ENCODE assay signal across 1 cellular context in genomic region chr3:42666022-42666421, GRCh38.
TF ChIP-seq lines count a peak whose summit lies in the region.

No MANE protein-coding gene starts in this region.

TF ChIP-seq in SK-N-SH, 30 proteins besides CTCF, POLR2A, EP300 and RAD21 (continued from another document):
- TF ChIP-seq ZBTB33 (IDR thresholded peaks at IDR 0.05; ENCODE audit: borderline replicate concordance, low read depth) (no peak), CHD2 (IDR thresholded peaks at IDR 0.05; ENCODE audit: low read length, partially characterized antibody) (no peak), MXI1 (IDR thresholded peaks at IDR 0.05; ENCODE audit: low read depth, low read length) (no peak), NFIC (IDR thresholded peaks at IDR 0.05; ENCODE audit: borderline replicate concordance) (no peak), REST (IDR thresholded peaks at IDR 0.05; ENCODE audit: low read depth, low read length) (no peak), EZH2phosphoT487 (IDR thresholded peaks at IDR 0.05; ENCODE audit: borderline replicate concordance, low read depth) (no peak), IRF3 (IDR thresholded peaks at IDR 0.05; ENCODE audit: low read depth, low read length) (no peak), MAX (IDR thresholded peaks at IDR 0.05; ENCODE audit: low read depth) (no peak), RXRA (IDR thresholded peaks at IDR 0.05; ENCODE audit: borderline replicate concordance, low read depth) (no peak), TEAD4 (IDR thresholded peaks at IDR 0.05; ENCODE audit: borderline replicate concordance, insufficient read depth) (no peak)
TF ChIP-seq in SK-N-SH: peak in this region for 0.
